Comparison of ENCODE assay signal across 8 cellular contexts in genomic region chr20:63706852-63707557, GRCh38. TPM values are rescaled to one million over a fixed set of nuclear protein-coding genes. Genes with fewer than 3 reads are reported as not detected.
DNase-seq lines count a peak whose midpoint lies in the region; ATAC-seq, FAIRE-seq and TF ChIP-seq lines count a peak whose summit lies in the region.

No MANE protein-coding gene starts in this region.

- CTCF ChIA-PET in A549 (lab: Yijun Ruan, JAX) (interaction anchor here (0.7 to 1.6 kb wide), 8 partner anchors 8 to 273 kb away, joined by 3 to 7 read pairs (median 4); partner anchors contain the start of gene SAMD10), PC-3 (lab: Charles Lee) (interaction anchor here (0.6 to 1.1 kb wide), 2 partner anchors 34 to 169 kb away, joined by 3 read pairs; no protein-coding TSS in a partner anchor)

- TF ChIP-seq EP300 in A549 (IDR thresholded peaks at IDR 0.05), result no peak

- TSS peak; percentile 47 for BruUV-seq in PC-3 (replicated peaks; lab: Mats Ljungman, UMichigan)

- TF ChIP-seq CTCF in A549 (IDR thresholded peaks at IDR 0.05) (no peak; the same call in 2 of the 3 replicates), PC-3 (conservative IDR thresholded peaks at IDR 0.05; ENCODE audit: low read depth, low read length) (peak; percentile 75), cardiac muscle cell (IDR thresholded peaks at IDR 0.05; ENCODE audit: low read depth, low read length) (peak; percentile 31), psoas muscle (IDR thresholded peaks at IDR 0.05) (no peak)

- POLR2A ChIA-PET in A549 (lab: Yijun Ruan, JAX) (interaction anchor here (1.0 to 2.5 kb wide), 11 partner anchors 9 to 331 kb away, joined by 3 to 38 read pairs (median 4); partner anchors contain the start of genes LIME1, PTK6, RTEL1 and SLC2A4RG), PC-3 (lab: Charles Lee; ENCODE audit: unreplicated experiment) (interaction anchor here (0.6 to 0.7 kb wide), 3 partner anchors 25 to 354 kb away, joined by 3 to 5 read pairs (median 4); no protein-coding TSS in a partner anchor)

- H3K27ac ChIP-seq in A549 (peak overlapping the region; percentile 97 to 98), PC-3 (ENCODE audit: low read length) (peak overlapping the region; percentile 47), cardiac muscle cell (peak overlapping the region; percentile 91), psoas muscle (peak overlapping the region; percentile 92)

- ATAC-seq in A549 (peak; percentile 38 to 64; a peak in 5 of 6 replicates), GM18511 (IDR thresholded peaks at IDR 0.05; ENCODE audit: unreplicated experiment) (peak; percentile 35), HG03108 (IDR thresholded peaks at IDR 0.05; ENCODE audit: unreplicated experiment) (peak; percentile 10), PC-3 (peak; percentile 61), psoas muscle (peak; percentile 29 to 47 (median 36))

- intact Hi-C loops in PC-3 (cut with micrococcal nuclease), result loop anchor here (2.0 to 5.0 kb wide), 2 partner anchors 34 to 75 kb away; no protein-coding TSS in a partner anchor
- intact Hi-C loops in psoas muscle (cut with DNase I), result no loop called here

- DNase-seq in A549 (ENCODE audit: low read depth in 1 of 2, low spot score in 1 of 2), result peak in 1 of 2 experiments; percentile 74
- DNase-seq in PC-3, result peak; percentile 59
- DNase-seq in activated naive CD4-positive, alpha-beta T cell treated with anti-CD3 and anti-CD28 coated beads, Interleukin-2, amount 50 U/mL, for 16 hours, result peak; percentile 73
- peak in 1 of 2 donors; percentile 40 for DNase-seq in cardiac muscle cell (ENCODE audit: low read depth in 1 of 2, low spot score in 1 of 2)
- peak; percentile 48 to 72 for DNase-seq in psoas muscle
- no peak for DNase-seq in OCI-M2 (lab: John Stamatoyannopoulos, UW; ENCODE audit: unreplicated experiment)

- no peak for TF ChIP-seq POLR2A in A549 (IDR thresholded peaks at IDR 0.05; ENCODE audit: low read length)

- H4K20me1 ChIP-seq in PC-3 (ENCODE audit: low read length), result no peaks in the 10 kb centered on the region

- H3K4me2 ChIP-seq in A549, result peak overlapping the region; percentile 99
- H3K4me2 ChIP-seq in PC-3 (ENCODE audit: low read length), result peak overlapping the region; percentile 89

- H3K79me2 ChIP-seq in PC-3 (ENCODE audit: low read length), result peaks cover 74% of the 10 kb centered on the region

- no peak for FAIRE-seq in A549 (lab: Jason Lieb, UNC)

- H3F3A ChIP-seq in PC-3 (ENCODE audit: low read length, unreplicated experiment), result no peaks in the 10 kb centered on the region

- H3K4me3 ChIP-seq in A549, result peak overlapping the region; percentile 98
- H3K4me3 ChIP-seq in PC-3 (ENCODE audit: low read length), result peak overlapping the region; percentile 91
- peak overlapping the region; percentile 87 for H3K4me3 ChIP-seq in cardiac muscle cell
- peak overlapping the region; percentile 97 for H3K4me3 ChIP-seq in psoas muscle

- peak overlapping the region; percentile 95 for H3K9ac ChIP-seq in PC-3 (ENCODE audit: low read length)

- H3K9me3 ChIP-seq in A549 (peaks cover 4% of the 10 kb centered on the region), PC-3 (ENCODE audit: low read length) (no peaks in the 10 kb centered on the region), cardiac muscle cell (ENCODE audit: low read depth) (no peaks in the 10 kb centered on the region), psoas muscle (no peaks in the 10 kb centered on the region)

- H3K4me1 ChIP-seq in A549, result peaks cover 22% of the 10 kb centered on the region
- H3K4me1 ChIP-seq in PC-3 (ENCODE audit: insufficient read depth, low read length), result peaks cover 18% of the 10 kb centered on the region
- H3K4me1 ChIP-seq in cardiac muscle cell (ENCODE audit: low read depth), result peaks cover 12% of the 10 kb centered on the region
- peaks cover 16% of the 10 kb centered on the region for H3K4me1 ChIP-seq in psoas muscle

- peak; percentile 41 to 57; a peak in 3 of 5 replicates for TF ChIP-seq RAD21 in A549 (conservative IDR thresholded peaks at IDR 0.05 in 1 of 2, IDR thresholded peaks at IDR 0.05 in 1 of 2)

- no peaks in the 10 kb centered on the region for H3K9me2 ChIP-seq in PC-3 (replicated peaks; ENCODE audit: low read length)

- H2AFZ ChIP-seq in PC-3 (ENCODE audit: low read length), result peak overlapping the region; percentile 78

- H3K27me3 ChIP-seq in PC-3 (ENCODE audit: low read length), result no peaks in the 10 kb centered on the region
- no peaks in the 10 kb centered on the region for H3K27me3 ChIP-seq in cardiac muscle cell
- H3K27me3 ChIP-seq in psoas muscle (ENCODE audit: insufficient read depth in 3 of 3, low read length in 2 of 3), result no peaks in the 10 kb centered on the region

- 6% methylated on average over 29 of the region's 56 CpGs for WGBS in A549 (ENCODE audit: missing lambda C conversion rate)
- 4 to 5% (median 4%) methylated on average over 55 to 56 of the region's 56 CpGs for WGBS in psoas muscle, 3 donors

- peaks cover 47% of the 10 kb centered on the region for H3K36me3 ChIP-seq in PC-3 (ENCODE audit: low read depth, low read length)
- peaks cover 26% of the 10 kb centered on the region for H3K36me3 ChIP-seq in cardiac muscle cell
- peaks cover 0 to 62% of the 10 kb centered on the region in 2 donors for H3K36me3 ChIP-seq in psoas muscle (ENCODE audit: insufficient read depth in 1 of 2, low read depth in 1 of 2)

TF ChIP-seq in A549, 52 proteins besides CTCF, POLR2A, EP300 and RAD21:
- TF ChIP-seq PHF8 (IDR thresholded peaks at IDR 0.05; ENCODE audit: borderline replicate concordance, low read depth) (no peak), SMC3 (IDR thresholded peaks at IDR 0.05) (0 out of 3 replicates have a peak, but pooled peaks have one; percentile 26)

RNA-seq across cellular contexts. Expression of gene ARFRP1, which starts 0.8 kb away (rescaled TPM):
- 14.1 and 25.1 TPM in 2 replicates for polyA plus RNA-seq in A549 (2011; rRNA removed)
- polyA plus RNA-seq in A549 (2012; cell fraction: cytosol; rRNA removed), result 50.5 and 52.7 TPM in 2 replicates
- 81.2 and 97.2 TPM in 2 replicates for polyA plus RNA-seq in A549 (2012; cell fraction: nucleus; rRNA removed)
- 29.7 to 33.2 TPM (median 31.1 TPM) in 3 replicates for polyA plus RNA-seq in A549 (2017; fragmentation: RNase III; extraction: RNeasy Plus Mini Kit Qiagen cat#74134 plus additional on column Dnase treatment)
- polyA minus RNA-seq in A549 (2011; rRNA and poly(A)+ RNA removed), result 14.8 TPM in 2 replicates
- 71.2 and 73.5 TPM in 2 replicates for total RNA-seq in PC-3 (2014; rRNA removed)
- 46.1 and 61.3 TPM in 2 replicates for total RNA-seq in cardiac muscle cell
- polyA plus RNA-seq in cardiac muscle cell, result 75.0 and 85.1 TPM in 2 replicates
- total RNA-seq in psoas muscle, result 10 to 100 TPM; 22.9 to 38.9 (median 32.6) TPM
- 10 to 100 TPM; 31.7 to 74.0 (median 32.4) TPM for polyA plus RNA-seq in psoas muscle

RNA-seq across cellular contexts. Expression of gene ZGPAT, which starts 0.8 kb away (rescaled TPM):
- 9.2 and 9.5 TPM in 2 replicates for polyA plus RNA-seq in A549 (2011; rRNA removed)
- polyA plus RNA-seq in A549 (2012; cell fraction: cytosol; rRNA removed), result 28.6 and 32.6 TPM in 2 replicates
- 98.7 and 141 TPM in 2 replicates for polyA plus RNA-seq in A549 (2012; cell fraction: nucleus; rRNA removed)
- 22.6 to 25.6 TPM (median 23.9 TPM) in 3 replicates for polyA plus RNA-seq in A549 (2017; fragmentation: RNase III; extraction: RNeasy Plus Mini Kit Qiagen cat#74134 plus additional on column Dnase treatment)
- polyA minus RNA-seq in A549 (2011; rRNA and poly(A)+ RNA removed), result 8.8 and 10.6 TPM in 2 replicates
- 37.9 and 56.8 TPM in 2 replicates for total RNA-seq in PC-3 (2014; rRNA removed)
- 36.3 and 48.8 TPM in 2 replicates for total RNA-seq in cardiac muscle cell
- 30.0 and 37.5 TPM in 2 replicates for polyA plus RNA-seq in cardiac muscle cell
- total RNA-seq in psoas muscle, result 10 to 100 TPM; 10.7 to 18.2 (median 14.9) TPM
- 10 to 100 TPM; 28.4 to 54.8 (median 43.6) TPM for polyA plus RNA-seq in psoas muscle

RNA-seq across cellular contexts. Expression of gene TNFRSF6B, which starts 10.6 kb away (rescaled TPM):
- polyA plus RNA-seq in A549 (2011; rRNA removed) (0.20 and 0.22 TPM in 2 replicates), A549 (2017; fragmentation: RNase III; extraction: RNeasy Plus Mini Kit Qiagen cat#74134 plus additional on column Dnase treatment) (0.63 to 0.69 TPM (median 0.66 TPM) in 3 replicates), cardiac muscle cell (3.3 and 4.9 TPM in 2 replicates), psoas muscle (10 to 100 TPM in 1 of 3 donors, 1 to 10 TPM in 1, under 1 TPM in 1; 0.56 to 16.1 (median 6.1) TPM)
- 2.3 and 4.3 TPM in 2 replicates for polyA plus RNA-seq in A549 (2012; cell fraction: cytosol; rRNA removed)
- 16.7 and 55.0 TPM in 2 replicates for polyA plus RNA-seq in A549 (2012; cell fraction: nucleus; rRNA removed)
- polyA minus RNA-seq in A549 (2011; rRNA and poly(A)+ RNA removed), result not detected in 2 replicates
- total RNA-seq in PC-3 (2014; rRNA removed) (41.6 and 59.0 TPM in 2 replicates), cardiac muscle cell (9.5 and 10.3 TPM in 2 replicates), psoas muscle (1 to 10 TPM in 3 of 4 donors, not detected in 1; 1.3 to 2.2 (median 1.6) TPM)

RNA-seq across cellular contexts. Expression of gene LIME1, which starts 29.5 kb away (rescaled TPM):
- polyA plus RNA-seq in A549 (2011; rRNA removed), result 2.5 and 2.8 TPM in 2 replicates
- 9.6 and 17.7 TPM in 2 replicates for polyA plus RNA-seq in A549 (2012; cell fraction: cytosol; rRNA removed)
- polyA plus RNA-seq in A549 (2012; cell fraction: nucleus; rRNA removed), result 114 and 216 TPM in 2 replicates
- polyA plus RNA-seq in A549 (2017; fragmentation: RNase III; extraction: RNeasy Plus Mini Kit Qiagen cat#74134 plus additional on column Dnase treatment), result 5.9 to 7.2 TPM (median 6.5 TPM) in 3 replicates
- polyA minus RNA-seq in A549 (2011; rRNA and poly(A)+ RNA removed), result 0.45 and 0.88 TPM in 2 replicates
- 17.3 and 18.6 TPM in 2 replicates for total RNA-seq in PC-3 (2014; rRNA removed)
- total RNA-seq in cardiac muscle cell, result 10.1 and 19.2 TPM in 2 replicates
- 7.0 and 17.4 TPM in 2 replicates for polyA plus RNA-seq in cardiac muscle cell
- total RNA-seq in psoas muscle, result 1 to 10 TPM; 1.7 to 4.6 (median 2.6) TPM
- 1 to 10 TPM; 3.1 to 5.1 (median 4.4) TPM for polyA plus RNA-seq in psoas muscle

RNA-seq across cellular contexts. Expression of gene SLC2A4RG, which starts 32.6 kb away (rescaled TPM):
- polyA plus RNA-seq in A549 (2011; rRNA removed) (22.5 and 28.1 TPM in 2 replicates), A549 (2017; fragmentation: RNase III; extraction: RNeasy Plus Mini Kit Qiagen cat#74134 plus additional on column Dnase treatment) (59.6 to 64.7 TPM (median 64.6 TPM) in 3 replicates), cardiac muscle cell (46.6 and 58.0 TPM in 2 replicates), psoas muscle (10 to 100 TPM; 27.1 to 45.5 (median 43.7) TPM)
- polyA plus RNA-seq in A549 (2012; cell fraction: cytosol; rRNA removed), result 75.6 and 107 TPM in 2 replicates
- 267 and 298 TPM in 2 replicates for polyA plus RNA-seq in A549 (2012; cell fraction: nucleus; rRNA removed)
- polyA minus RNA-seq in A549 (2011; rRNA and poly(A)+ RNA removed), result 5.8 and 14.9 TPM in 2 replicates
- total RNA-seq in PC-3 (2014; rRNA removed) (116 TPM in 2 replicates), cardiac muscle cell (79.2 and 177 TPM in 2 replicates), psoas muscle (10 to 100 TPM; 40.2 to 79.1 (median 54.7) TPM)

Comparison
In these comparisons a context has a peak if more than half of its experiments do, and no peak if none do; other contexts are left out.
1. ATAC-seq: peak in every context shown above with its lines; median percentile 61 in PC-3; 51 in A549; 36 in psoas muscle; 35 in GM18511; 10 in HG03108.
2. H3K27ac ChIP-seq: peak in every context shown above with its lines; median percentile 98 in A549; 92 in psoas muscle; 91 in cardiac muscle cell; 47 in PC-3.
3. CTCF ChIP-seq: peak in PC-3 (single experiment) and cardiac muscle cell (single experiment); none in A549 (single experiment) and psoas muscle (single experiment).
4. Peak in every context shown above with its lines, with median percentiles within 50 percentile points of each other: H3K4me3 ChIP-seq.